ENCODE assay signal across 1 cellular context in the genomic region with DNA sequence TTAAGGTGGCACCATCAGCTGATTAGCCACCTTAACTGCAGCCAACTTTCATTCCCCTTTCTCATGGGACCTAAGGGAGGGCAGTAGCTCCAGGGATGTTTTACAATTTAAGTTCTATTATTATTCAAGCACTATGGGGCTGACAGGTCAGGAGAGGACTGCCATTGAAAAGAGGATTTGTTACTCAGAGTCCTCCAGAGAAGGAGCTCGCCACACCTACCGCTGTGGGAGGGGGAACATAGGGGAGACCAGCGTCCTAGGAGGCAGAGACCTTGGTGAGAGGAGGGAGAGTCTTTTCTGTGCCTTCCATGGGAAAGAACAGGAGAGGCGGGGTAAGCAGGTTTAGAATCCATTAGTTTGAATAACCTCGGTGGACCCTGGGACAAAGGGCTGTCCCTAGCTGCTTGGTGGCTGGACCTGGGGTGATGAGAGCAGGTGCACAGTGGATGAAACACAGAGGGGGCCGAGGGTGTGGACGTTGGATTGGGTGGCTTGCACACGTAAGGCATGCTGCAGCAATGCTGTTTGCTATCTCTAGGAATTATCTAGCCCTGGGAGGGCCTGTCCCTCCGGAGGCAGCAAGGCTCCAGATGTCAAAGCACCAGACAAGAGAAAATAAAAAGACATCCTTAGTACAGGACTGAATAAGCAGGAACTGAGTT.
TF ChIP-seq lines count a peak whose summit lies in the region.

No MANE protein-coding gene starts in this region.

TF ChIP-seq in A549, 52 proteins besides CTCF, POLR2A, EP300 and RAD21 (continued from another document):
- TF ChIP-seq JUN (IDR thresholded peaks at IDR 0.05) = no peak
- TF ChIP-seq, protein P1, sequence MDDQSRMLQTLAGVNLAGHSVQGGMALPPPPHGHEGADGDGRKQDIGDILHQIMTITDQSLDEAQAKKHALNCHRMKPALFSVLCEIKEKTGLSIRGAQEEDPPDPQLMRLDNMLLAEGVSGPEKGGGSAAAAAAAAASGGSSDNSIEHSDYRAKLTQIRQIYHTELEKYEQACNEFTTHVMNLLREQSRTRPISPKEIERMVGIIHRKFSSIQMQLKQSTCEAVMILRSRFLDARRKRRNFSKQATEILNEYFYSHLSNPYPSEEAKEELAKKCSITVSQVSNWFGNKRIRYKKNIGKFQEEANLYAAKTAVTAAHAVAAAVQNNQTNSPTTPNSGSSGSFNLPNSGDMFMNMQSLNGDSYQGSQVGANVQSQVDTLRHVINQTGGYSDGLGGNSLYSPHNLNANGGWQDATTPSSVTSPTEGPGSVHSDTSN (IDR thresholded peaks at IDR 0.05) = no peak
- TF ChIP-seq HDAC2 (IDR thresholded peaks at IDR 0.05) = no peak
- TF ChIP-seq TFCP2L1 (CRISPR knock-in tag; IDR thresholded peaks at IDR 0.05) = no peak
- no peak for TF ChIP-seq HOXA7 (CRISPR knock-in tag; IDR thresholded peaks at IDR 0.05)
- no peak for TF ChIP-seq HOXB5 (CRISPR knock-in tag; IDR thresholded peaks at IDR 0.05)
- TF ChIP-seq KDM1A (IDR thresholded peaks at IDR 0.05; ENCODE audit: low read depth) = no peak
- TF ChIP-seq, protein P2, sequence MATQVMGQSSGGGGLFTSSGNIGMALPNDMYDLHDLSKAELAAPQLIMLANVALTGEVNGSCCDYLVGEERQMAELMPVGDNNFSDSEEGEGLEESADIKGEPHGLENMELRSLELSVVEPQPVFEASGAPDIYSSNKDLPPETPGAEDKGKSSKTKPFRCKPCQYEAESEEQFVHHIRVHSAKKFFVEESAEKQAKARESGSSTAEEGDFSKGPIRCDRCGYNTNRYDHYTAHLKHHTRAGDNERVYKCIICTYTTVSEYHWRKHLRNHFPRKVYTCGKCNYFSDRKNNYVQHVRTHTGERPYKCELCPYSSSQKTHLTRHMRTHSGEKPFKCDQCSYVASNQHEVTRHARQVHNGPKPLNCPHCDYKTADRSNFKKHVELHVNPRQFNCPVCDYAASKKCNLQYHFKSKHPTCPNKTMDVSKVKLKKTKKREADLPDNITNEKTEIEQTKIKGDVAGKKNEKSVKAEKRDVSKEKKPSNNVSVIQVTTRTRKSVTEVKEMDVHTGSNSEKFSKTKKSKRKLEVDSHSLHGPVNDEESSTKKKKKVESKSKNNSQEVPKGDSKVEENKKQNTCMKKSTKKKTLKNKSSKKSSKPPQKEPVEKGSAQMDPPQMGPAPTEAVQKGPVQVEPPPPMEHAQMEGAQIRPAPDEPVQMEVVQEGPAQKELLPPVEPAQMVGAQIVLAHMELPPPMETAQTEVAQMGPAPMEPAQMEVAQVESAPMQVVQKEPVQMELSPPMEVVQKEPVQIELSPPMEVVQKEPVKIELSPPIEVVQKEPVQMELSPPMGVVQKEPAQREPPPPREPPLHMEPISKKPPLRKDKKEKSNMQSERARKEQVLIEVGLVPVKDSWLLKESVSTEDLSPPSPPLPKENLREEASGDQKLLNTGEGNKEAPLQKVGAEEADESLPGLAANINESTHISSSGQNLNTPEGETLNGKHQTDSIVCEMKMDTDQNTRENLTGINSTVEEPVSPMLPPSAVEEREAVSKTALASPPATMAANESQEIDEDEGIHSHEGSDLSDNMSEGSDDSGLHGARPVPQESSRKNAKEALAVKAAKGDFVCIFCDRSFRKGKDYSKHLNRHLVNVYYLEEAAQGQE (IDR thresholded peaks at IDR 0.05) = no peak
- no peak for TF ChIP-seq CBX8 (IDR thresholded peaks at IDR 0.05)
TF ChIP-seq in A549: peak in this region for 0.
